In genomic region chr12:112599871-112600270, GRCh38 we compare ENCODE assay signal across 1 cellular context.
TF ChIP-seq lines count a peak whose summit lies in the region.

No MANE protein-coding gene starts in this region.

TF ChIP-seq in HepG2, 621 proteins besides CTCF, POLR2A, EP300 and RAD21 (continued from another document and continues in another):
- TF ChIP-seq HMG20A (CRISPR knock-in tag; IDR thresholded peaks at IDR 0.05; ENCODE audit: borderline replicate concordance), result peak; percentile 80
- TF ChIP-seq ZNF451 (CRISPR knock-in tag; IDR thresholded peaks at IDR 0.05), result no peak
- 0 out of 2 replicates have a peak, but pooled peaks have one; percentile 12 for TF ChIP-seq KDM4B (CRISPR knock-in tag; IDR thresholded peaks at IDR 0.05)
- TF ChIP-seq NCOA2 (CRISPR knock-in tag; IDR thresholded peaks at IDR 0.05), result peak; percentile 81
- TF ChIP-seq PHF8 (CRISPR knock-in tag; IDR thresholded peaks at IDR 0.05), result no peak
- peak; percentile 76; the same call in 1 of the 2 replicates for TF ChIP-seq ZNF264 (CRISPR knock-in tag; IDR thresholded peaks at IDR 0.05)
- 0 out of 2 replicates have a peak, but pooled peaks have one; percentile 13 for TF ChIP-seq IRF2 (CRISPR knock-in tag; IDR thresholded peaks at IDR 0.05)
- no peak for TF ChIP-seq GZF1 (CRISPR knock-in tag; IDR thresholded peaks at IDR 0.05)
- no peak for TF ChIP-seq IKZF5 (CRISPR knock-in tag; IDR thresholded peaks at IDR 0.05)
- TF ChIP-seq NFE2L2 (IDR thresholded peaks at IDR 0.05; ENCODE audit: low read length), result peak; percentile 78
- 0 out of 2 replicates have a peak, but pooled peaks have one; percentile 15 for TF ChIP-seq ELF1 (CRISPR knock-in tag; IDR thresholded peaks at IDR 0.05)
- 0 out of 2 replicates have a peak, but pooled peaks have one; percentile 33 for TF ChIP-seq MEF2D (CRISPR knock-in tag; IDR thresholded peaks at IDR 0.05)
- peak; percentile 64; the same call in 1 of the 2 replicates for TF ChIP-seq NFE2 (CRISPR knock-in tag; IDR thresholded peaks at IDR 0.05)
- TF ChIP-seq HDAC6 (IDR thresholded peaks at IDR 0.05; ENCODE audit: low read depth, low read length), result no peak
- TF ChIP-seq USF2 (IDR thresholded peaks at IDR 0.05; ENCODE audit: low read depth, low read length), result no peak
- no peak for TF ChIP-seq USF2 (CRISPR knock-in tag; IDR thresholded peaks at IDR 0.05; ENCODE audit: borderline replicate concordance)
- peak; percentile 66 for TF ChIP-seq PITX1 (CRISPR knock-in tag; IDR thresholded peaks at IDR 0.05)
- TF ChIP-seq MXI1 (IDR thresholded peaks at IDR 0.05; ENCODE audit: borderline replicate concordance, low read depth, low read length), result no peak
- TF ChIP-seq ZNF792 (CRISPR knock-in tag; IDR thresholded peaks at IDR 0.05), result 0 out of 2 replicates have a peak, but pooled peaks have one; percentile 63
- no peak for TF ChIP-seq MEIS2 (CRISPR knock-in tag; IDR thresholded peaks at IDR 0.05)
- peak; percentile 57; the same call in 1 of the 2 replicates for TF ChIP-seq SMC3 (IDR thresholded peaks at IDR 0.05; ENCODE audit: low read length)
- no peak for TF ChIP-seq ZNF326 (CRISPR knock-in tag; IDR thresholded peaks at IDR 0.05; ENCODE audit: borderline replicate concordance)
- TF ChIP-seq FLYWCH1 (CRISPR knock-in tag; IDR thresholded peaks at IDR 0.05), result no peak
- peak in 1 of 2 experiments; percentile 46; a peak in 2 of 4 replicates for TF ChIP-seq NR2F1 (CRISPR knock-in tag; IDR thresholded peaks at IDR 0.05)
- TF ChIP-seq NR2F2 (IDR thresholded peaks at IDR 0.05; ENCODE audit: borderline replicate concordance, low read depth), result peak; percentile 42; the same call in 1 of the 2 replicates
- TF ChIP-seq ZNF317 (CRISPR knock-in tag; IDR thresholded peaks at IDR 0.05), result 0 out of 2 replicates have a peak, but pooled peaks have one; percentile 26
- TF ChIP-seq POGK (CRISPR knock-in tag; conservative IDR thresholded peaks at IDR 0.05), result 0 out of 2 replicates have a peak, but pooled peaks have one; percentile 47
- no peak for TF ChIP-seq RNF2 (conservative IDR thresholded peaks at IDR 0.05; ENCODE audit: low read depth)
- TF ChIP-seq ZNF747 (CRISPR knock-in tag; IDR thresholded peaks at IDR 0.05; ENCODE audit: borderline replicate concordance), result no peak
- TF ChIP-seq ZFX (CRISPR knock-in tag; IDR thresholded peaks at IDR 0.05; ENCODE audit: low read depth), result no peak
- no peak for TF ChIP-seq ATF6 (CRISPR knock-in tag; conservative IDR thresholded peaks at IDR 0.05)
- TF ChIP-seq CCDC6 (CRISPR knock-in tag; IDR thresholded peaks at IDR 0.05), result no peak
- no peak for TF ChIP-seq MLLT10 (CRISPR knock-in tag; IDR thresholded peaks at IDR 0.05)
- TF ChIP-seq ZNF235 (CRISPR knock-in tag; IDR thresholded peaks at IDR 0.05; ENCODE audit: borderline replicate concordance), result no peak
- TF ChIP-seq ZNF18 (CRISPR knock-in tag; IDR thresholded peaks at IDR 0.05; ENCODE audit: insufficient replicate concordance), result no peak
- TF ChIP-seq ZKSCAN5 (CRISPR knock-in tag; IDR thresholded peaks at IDR 0.05), result no peak
- TF ChIP-seq ZSCAN5A (CRISPR knock-in tag; IDR thresholded peaks at IDR 0.05; ENCODE audit: borderline replicate concordance), result peak; percentile 74; the same call in 1 of the 2 replicates
- TF ChIP-seq HOXA5 (CRISPR knock-in tag; IDR thresholded peaks at IDR 0.05), result 0 out of 2 replicates have a peak, but pooled peaks have one; percentile 42
- peak; percentile 84 for TF ChIP-seq GATAD2A (CRISPR knock-in tag; IDR thresholded peaks at IDR 0.05)
- TF ChIP-seq ZNF597 (CRISPR knock-in tag; IDR thresholded peaks at IDR 0.05), result no peak
- peak; percentile 76 for TF ChIP-seq SOX5 (CRISPR knock-in tag; IDR thresholded peaks at IDR 0.05; ENCODE audit: borderline replicate concordance)
- 0 out of 2 replicates have a peak, but pooled peaks have one; percentile 35 for TF ChIP-seq ZNF761 (CRISPR knock-in tag; conservative IDR thresholded peaks at IDR 0.05)
- TF ChIP-seq ZNF576 (CRISPR knock-in tag; IDR thresholded peaks at IDR 0.05), result no peak
- peak; percentile 71 for TF ChIP-seq FOXA3 (CRISPR knock-in tag; IDR thresholded peaks at IDR 0.05)
- TF ChIP-seq ARID2 (CRISPR knock-in tag; IDR thresholded peaks at IDR 0.05; ENCODE audit: borderline replicate concordance), result no peak
- TF ChIP-seq TEAD3 (CRISPR knock-in tag; optimal IDR thresholded peaks at IDR 0.05; ENCODE audit: borderline replicate concordance), result peak; percentile 47
- TF ChIP-seq NR0B2 (CRISPR knock-in tag; IDR thresholded peaks at IDR 0.05), result no peak
- TF ChIP-seq ZBTB42 (CRISPR knock-in tag; IDR thresholded peaks at IDR 0.05), result no peak
- TF ChIP-seq ZNF883 (CRISPR knock-in tag; IDR thresholded peaks at IDR 0.05; ENCODE audit: not compliant biosample characterization), result no peak
- TF ChIP-seq NONO (IDR thresholded peaks at IDR 0.05), result no peak
- peak; percentile 73 for TF ChIP-seq NONO (CRISPR knock-in tag; conservative IDR thresholded peaks at IDR 0.05)
- no peak for TF ChIP-seq ZNF562 (CRISPR knock-in tag; IDR thresholded peaks at IDR 0.05; ENCODE audit: borderline replicate concordance)
- TF ChIP-seq ARID5B (CRISPR knock-in tag; IDR thresholded peaks at IDR 0.05), result peak; percentile 92
